20 cellular contexts compared by ENCODE assay signal in genomic region chr6:116545661-116546060, GRCh38. TPM values are rescaled to one million over a fixed set of nuclear protein-coding genes. Genes with fewer than 3 reads are reported as not detected.
"Had no signal": no experiment of that assay in that cellular context is flagged by ENCODE, and none has a peak within 500 bp of the region (broad histone marks: within the 10 kb centered on the region; RNA-seq: fewer than 3 reads in every experiment).

Gene TRAPPC3L, minus strand, starts transcription at chr6:116545684. Its CDS starts 170 bp downstream, at chr6:116545514.

- H3K27ac ChIP-seq: epithelial cell of prostate, heart left ventricle, left lung, tibial artery, uterus had no signal

- H3K9me3 Mint-ChIP-seq: activated naive CD4-positive, alpha-beta T cell treated with anti-CD3 and anti-CD28 coated beads, Interleukin-2, amount 50 U/mL, for 24 hours; brain; dendritic cell treated with granulocyte-macrophage colony-stimulating factor and Interleukin-4, amounts not matched to agents 40 ng/mL and 50 ng/mL, for 4 days; effector memory CD8-positive, alpha-beta T cell; memory B cell had no signal

- H3K27me3 ChIP-seq: tibial artery, uterus had no signal

- H3K9me3 ChIP-seq: heart left ventricle, left lung, tibial artery, uterus had no signal

- H3K4me3 ChIP-seq: heart left ventricle, left lung, tibial artery, uterus had no signal

- H3K4me1 ChIP-seq: heart left ventricle, left lung, tibial artery, uterus had no signal

- H3K4me3 Mint-ChIP-seq: activated naive CD4-positive, alpha-beta T cell treated with anti-CD3 and anti-CD28 coated beads, Interleukin-2, amount 50 U/mL, for 24 hours; brain; dendritic cell treated with granulocyte-macrophage colony-stimulating factor and Interleukin-4, amounts not matched to agents 40 ng/mL and 50 ng/mL, for 4 days; effector memory CD8-positive, alpha-beta T cell; memory B cell had no signal

- H3K36me3 Mint-ChIP-seq: activated naive CD4-positive, alpha-beta T cell treated with anti-CD3 and anti-CD28 coated beads, Interleukin-2, amount 50 U/mL, for 24 hours; brain; memory B cell had no signal

- H3K4me1 Mint-ChIP-seq: activated naive CD4-positive, alpha-beta T cell treated with anti-CD3 and anti-CD28 coated beads, Interleukin-2, amount 50 U/mL, for 24 hours; memory B cell had no signal

- ATAC-seq: effector memory CD8-positive, alpha-beta T cell; heart left ventricle had no signal

- H3K36me3 ChIP-seq: heart left ventricle, left lung, tibial artery, uterus had no signal

- H3K27ac Mint-ChIP-seq: activated naive CD4-positive, alpha-beta T cell treated with anti-CD3 and anti-CD28 coated beads, Interleukin-2, amount 50 U/mL, for 24 hours; brain; dendritic cell treated with granulocyte-macrophage colony-stimulating factor and Interleukin-4, amounts not matched to agents 40 ng/mL and 50 ng/mL, for 4 days; effector memory CD8-positive, alpha-beta T cell; memory B cell had no signal

- DNase-seq: activated CD4-positive, alpha-beta T cell treated with anti-CD3 and anti-CD28 coated beads, Interleukin-2, amount 50 U/mL, for 1 hour; activated T-cell treated with anti-CD3 and anti-CD28 coated beads, Interleukin-2, amount 50 U/mL, for 1 hour; amniotic stem cell; cerebellar nuclear complex; effector memory CD8-positive, alpha-beta T cell; foreskin melanocyte; heart left ventricle; islet precursor cell; left lung; posterior cingulate gyrus; small intestine; tibial artery; uterus had no signal

RNA-seq across cellular contexts. Expression of gene TRAPPC3L, which starts in this region (rescaled TPM):
- total RNA-seq: T-helper 2 cell treated with Interferon-gamma antibody and Interleukin-4, amounts not matched to agents 100 ng/mL and 5 ng/mL, for 36 hours had no signal
- polyA plus RNA-seq: heart left ventricle, neural cell had no signal
